Comparison of ENCODE assay signal across 19 cellular contexts in genomic region chr1:206662396-206663092, GRCh38. TPM values are rescaled to one million over a fixed set of nuclear protein-coding genes. Genes with fewer than 3 reads are reported as not detected.
DNase-seq lines count a peak whose midpoint lies in the region; ATAC-seq and TF ChIP-seq lines count a peak whose summit lies in the region.
"Had no signal": no experiment of that assay in that cellular context is flagged by ENCODE, and none has a peak within 500 bp of the region (broad histone marks: within the 10 kb centered on the region; RNA-seq: fewer than 3 reads in every experiment).

No MANE protein-coding gene starts in this region.

- no peaks in the 10 kb centered on the region for H4K20me1 ChIP-seq in BLaER1

- H3K27me3 ChIP-seq in BLaER1 (no peaks in the 10 kb centered on the region), lung (ENCODE audit: control insufficient read depth, insufficient read depth) (no peaks in the 10 kb centered on the region)

- H3K27ac ChIP-seq in BLaER1: peak overlapping the region; percentile 98
- peak overlapping the region in 1 of 2 donors; percentile 84 for H3K27ac ChIP-seq in lung (ENCODE audit: low read depth in 1 of 2, low read length in 1 of 2)
- H3K27ac ChIP-seq: A549, sigmoid colon had no signal

- no peaks in the 10 kb centered on the region for H3K9me3 Mint-ChIP-seq in activated T-helper 17 cell treated with anti-CD3 and anti-CD28 coated beads, Interleukin-2, amount 50 U/mL, for 72 hours
- H3K9me3 Mint-ChIP-seq: activated B cell treated with CpG ODN at 0.5 μM for 24 hours; effector memory CD8-positive, alpha-beta T cell; naive B cell had no signal

- peaks cover 6% of the 10 kb centered on the region for H3K4me1 Mint-ChIP-seq in activated T-helper 17 cell treated with anti-CD3 and anti-CD28 coated beads, Interleukin-2, amount 50 U/mL, for 72 hours

- peak overlapping the region; percentile 88 for H3K9ac ChIP-seq in BLaER1

- H3K4me3 Mint-ChIP-seq in activated T-helper 17 cell treated with anti-CD3 and anti-CD28 coated beads, Interleukin-2, amount 50 U/mL, for 72 hours: peak overlapping the region; percentile 15
- H3K4me3 Mint-ChIP-seq: activated B cell treated with CpG ODN at 0.5 μM for 24 hours; effector memory CD8-positive, alpha-beta T cell had no signal

- DNase-seq in activated CD4-positive, CD25-positive, alpha-beta regulatory T cell (lab: John Stamatoyannopoulos, UW): no peak
- DNase-seq in lung (ENCODE audit: low spot score) (no peak), foreskin melanocyte (no peak), NCI-H1092 (lab: John Stamatoyannopoulos, UW) (no peak)
- DNase-seq: activated B cell treated with CpG ODN at 0.5 μM for 24 hours; activated naive CD4-positive, alpha-beta T cell; effector memory CD8-positive, alpha-beta T cell; KG1; naive B cell; NCI-H2081 treated with DMSO at 0.1 percent for 48 hours; NCI-H774; sigmoid colon; stimulated activated naive CD4-positive, alpha-beta T cell treated with Interleukin-2 at 50 U/mL for 16 hours had no signal

- no peak for TF ChIP-seq CTCF in lung (IDR thresholded peaks at IDR 0.05; ENCODE audit: control extremely low read depth, extremely low read depth)

- peaks cover 23% of the 10 kb centered on the region for H3K27me3 Mint-ChIP-seq in activated T-helper 17 cell treated with anti-CD3 and anti-CD28 coated beads, Interleukin-2, amount 50 U/mL, for 72 hours

- H3K9me3 ChIP-seq in BLaER1 (no peaks in the 10 kb centered on the region), lung (ENCODE audit: control insufficient read depth in 2 of 2, insufficient read depth in 1 of 2, low read length in 1 of 2) (no peaks in the 10 kb centered on the region)
- H3K9me3 ChIP-seq: A549, sigmoid colon had no signal

- WGBS in lung, 2 donors: 66 to 84% methylated on average over 3 of the region's 3 CpGs

- no peaks in the 10 kb centered on the region for H3K36me3 ChIP-seq in BLaER1
- H3K36me3 ChIP-seq in lung (ENCODE audit: control insufficient read depth in 2 of 2, insufficient read depth in 2 of 2, low read length in 2 of 2): no peaks in the 10 kb centered on the region
- H3K36me3 ChIP-seq: sigmoid colon had no signal

- H3K4me2 ChIP-seq in BLaER1: peak overlapping the region; percentile 95
- H3K4me2 ChIP-seq: A549 had no signal

- H3K4me1 ChIP-seq in BLaER1 (peaks cover 94% of the 10 kb centered on the region), lung (ENCODE audit: control insufficient read depth in 2 of 2, insufficient read depth in 2 of 2, low read length in 2 of 2) (peaks cover 9 to 15% of the 10 kb centered on the region in 2 donors)

- H3K4me3 ChIP-seq in BLaER1 (no peak overlapping the region; the same call in 1 of the 2 replicates), lung (no peak overlapping the region)
- H3K4me3 ChIP-seq: A549, sigmoid colon had no signal

- peak; percentile 33 to 48 for ATAC-seq in activated CD4-positive, CD25-positive, alpha-beta regulatory T cell treated with anti-CD3 and anti-CD28 coated beads, Interleukin-2, amount 50 U/mL, for 24 hours
- peak; percentile 78 for ATAC-seq in activated T-helper 17 cell treated with anti-CD3 and anti-CD28 coated beads, Interleukin-2, amount 50 U/mL, for 72 hours (replicated peaks)
- peak; percentile 44 for ATAC-seq in lung (ENCODE audit: insufficient read depth, low FRiP score)
- ATAC-seq in HG03280 (IDR thresholded peaks at IDR 0.05; ENCODE audit: unreplicated experiment): no peak
- ATAC-seq: A549; effector memory CD8-positive, alpha-beta T cell; Panc1 had no signal

- H3K36me3 Mint-ChIP-seq in activated T-helper 17 cell treated with anti-CD3 and anti-CD28 coated beads, Interleukin-2, amount 50 U/mL, for 72 hours (ENCODE audit: low read depth): no peaks in the 10 kb centered on the region
- H3K36me3 Mint-ChIP-seq: naive B cell had no signal

- H3K27ac Mint-ChIP-seq in activated T-helper 17 cell treated with anti-CD3 and anti-CD28 coated beads, Interleukin-2, amount 50 U/mL, for 72 hours: no peak overlapping the region
- H3K27ac Mint-ChIP-seq: activated B cell treated with CpG ODN at 0.5 μM for 24 hours; effector memory CD8-positive, alpha-beta T cell; naive B cell had no signal

RNA-seq across cellular contexts. Expression of gene MAPKAPK2, which starts 22.2 kb away (rescaled TPM):
- total RNA-seq in activated T-helper 17 cell treated with anti-CD3 and anti-CD28 coated beads, Interleukin-2, amount 50 U/mL, for 72 hours: 10 to 100 TPM; 64.6 to 85.3 TPM
- total RNA-seq in lung: 100 to 1,000 TPM in 1 of 2 donors, 10 to 100 TPM in 1; 35.8 to 116 TPM
- polyA plus RNA-seq in lung: 10 to 100 TPM; 55.7 to 94.5 TPM

RNA-seq across cellular contexts. Expression of gene DYRK3, which starts 27.2 kb away (rescaled TPM):
- 10 to 100 TPM in 1 of 2 donors, 1 to 10 TPM in 1; 9.3 to 12.3 TPM for total RNA-seq in activated T-helper 17 cell treated with anti-CD3 and anti-CD28 coated beads, Interleukin-2, amount 50 U/mL, for 72 hours
- total RNA-seq in lung: 10 to 100 TPM; 12.3 to 13.0 TPM
- polyA plus RNA-seq in lung: 1 to 10 TPM; 4.6 to 5.4 TPM

RNA-seq across cellular contexts. Expression of gene EIF2D, which starts 50.3 kb away (rescaled TPM):
- total RNA-seq in activated T-helper 17 cell treated with anti-CD3 and anti-CD28 coated beads, Interleukin-2, amount 50 U/mL, for 72 hours: 10 to 100 TPM; 63.4 to 64.9 TPM
- total RNA-seq in lung: 10 to 100 TPM; 35.5 to 78.9 TPM
- polyA plus RNA-seq in lung: 10 to 100 TPM; 27.7 to 50.9 TPM
